Comparison of ENCODE assay signal across 8 cellular contexts in the genomic region with DNA sequence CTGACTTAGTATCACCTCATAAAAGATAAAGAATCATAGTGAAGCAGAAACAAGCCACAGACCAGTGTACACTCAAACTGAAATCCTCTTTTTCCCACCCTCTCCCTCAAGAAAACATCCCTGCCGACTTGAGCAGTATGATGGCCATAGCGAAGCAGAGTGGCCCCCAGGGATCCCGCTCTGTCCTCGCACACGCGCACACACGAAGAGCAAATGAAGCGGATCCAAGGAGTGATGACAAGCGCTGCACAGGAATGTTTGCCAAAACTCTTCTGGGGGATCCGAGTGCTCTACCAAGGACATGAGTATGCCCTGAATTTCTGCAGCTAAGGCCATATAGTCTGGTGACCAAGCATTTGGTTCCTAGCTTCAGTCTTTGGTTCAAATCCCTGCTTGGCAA.
"Had no signal": no experiment of that assay in that cellular context is flagged by ENCODE, and none has a peak within 500 bp of the region (broad histone marks: within the 10 kb centered on the region; RNA-seq: fewer than 3 reads in every experiment).

No MANE protein-coding gene starts in this region.

- H2AFZ ChIP-seq: GM23338 had no signal

- H3K27ac ChIP-seq: HL-60 had no signal

- FAIRE-seq: HepG2 had no signal

- H3K36me3 Mint-ChIP-seq: IgD-negative memory B cell had no signal

- H3K27me3 Mint-ChIP-seq: IgD-negative memory B cell had no signal

- DNase-seq: H7, HFFc6, KBM-7 had no signal

- H3K9me3 Mint-ChIP-seq: HFFc6 had no signal

- H3K4me3 Mint-ChIP-seq: GM23338, HFFc6, IgD-negative memory B cell had no signal

- H3K27ac Mint-ChIP-seq: GM23338, HFFc6, IgD-negative memory B cell had no signal

- H3K36me3 ChIP-seq: HAP-1 had no signal

- H3K4me3 ChIP-seq: GM23338, HAP-1 had no signal

- H3K4me2 ChIP-seq: GM23338 had no signal
